Comparison of ENCODE assay signal across 10 cellular contexts in genomic region chr12:94640134-94640928, GRCh38. TPM values are rescaled to one million over a fixed set of nuclear protein-coding genes. Genes with fewer than 3 reads are reported as not detected.
DNase-seq lines count a peak whose midpoint lies in the region; ATAC-seq and TF ChIP-seq lines count a peak whose summit lies in the region.
"Had no signal": no experiment of that assay in that cellular context is flagged by ENCODE, and none has a peak within 500 bp of the region (broad histone marks: within the 10 kb centered on the region; RNA-seq: fewer than 3 reads in every experiment).

No MANE protein-coding gene starts in this region.

- no peak for DNase-seq in activated CD4-positive, CD25-positive, alpha-beta regulatory T cell treated with anti-CD3 and anti-CD28 coated beads, Interleukin-2, amount 50 U/mL, for 72 hours
- DNase-seq in RWPE2 (ENCODE audit: low spot score) (no peak), left ventricle myocardium superior (no peak), endothelial cell (ENCODE audit: low spot score) (no peak), dedifferentiated amniotic fluid mesenchymal stem cell (ENCODE audit: extremely low spot score) (no peak)

- H3K36me3 Mint-ChIP-seq in endothelial cell (ENCODE audit: low read depth, unreplicated experiment), result peaks cover 15% of the 10 kb centered on the region

- no peaks in the 10 kb centered on the region for H3K9me3 Mint-ChIP-seq in endothelial cell (ENCODE audit: unreplicated experiment)

- no peaks in the 10 kb centered on the region for H3K27me3 Mint-ChIP-seq in endothelial cell (ENCODE audit: unreplicated experiment)

- no peak overlapping the region for H3K4me3 ChIP-seq in RWPE2 (ENCODE audit: severe bottlenecking)
- H3K4me3 ChIP-seq: SJSA1 had no signal

- no peak overlapping the region for H3K4me3 Mint-ChIP-seq in endothelial cell (ENCODE audit: unreplicated experiment)

- no peaks in the 10 kb centered on the region for H3K9me3 ChIP-seq in RWPE2 (ENCODE audit: severe bottlenecking)
- H3K9me3 ChIP-seq: SJSA1 had no signal

- intact Hi-C loops in left ventricle myocardium superior (cut with micrococcal nuclease), result no loop called here

- peak; percentile 69 to 79 for ATAC-seq in activated CD4-positive, CD25-positive, alpha-beta regulatory T cell treated with anti-CD3 and anti-CD28 coated beads, Interleukin-2, amount 50 U/mL, for 24 hours
- ATAC-seq in HG02870 (IDR thresholded peaks at IDR 0.05; ENCODE audit: unreplicated experiment) (peak; percentile 75), RWPE2 (ENCODE audit: low read depth) (peak; percentile 57), left ventricle myocardium superior (peak; percentile 50), esophagus mucosa (no peak)

- H3K4me1 ChIP-seq in RWPE2 (ENCODE audit: insufficient read depth, poor library complexity, severe bottlenecking), result peaks cover 32% of the 10 kb centered on the region

- TF ChIP-seq CTCF in RWPE2 (IDR thresholded peaks at IDR 0.05; ENCODE audit: poor library complexity, severe bottlenecking), result no peak
- TF ChIP-seq CTCF in endothelial cell (IDR thresholded peaks at IDR 0.05; ENCODE audit: unreplicated experiment), result no peak

- no peak overlapping the region for H3K27ac Mint-ChIP-seq in endothelial cell (ENCODE audit: unreplicated experiment)

- H3K4me1 Mint-ChIP-seq in endothelial cell (ENCODE audit: unreplicated experiment), result peaks cover 5% of the 10 kb centered on the region

- H3K36me3 ChIP-seq in RWPE2 (ENCODE audit: low read depth), result no peaks in the 10 kb centered on the region
- H3K36me3 ChIP-seq: SJSA1 had no signal

- H3K27ac ChIP-seq in RWPE2 (ENCODE audit: poor library complexity, severe bottlenecking), result peak overlapping the region; percentile 16
- H3K27ac ChIP-seq: 22Rv1, SJSA1 had no signal

- H3K27me3 ChIP-seq in RWPE2 (ENCODE audit: insufficient read depth, poor library complexity, severe bottlenecking), result no peaks in the 10 kb centered on the region
- H3K27me3 ChIP-seq: SJSA1 had no signal

RNA-seq across cellular contexts. Expression of gene TMCC3, which starts 10.0 kb away (rescaled TPM):
- total RNA-seq in left ventricle myocardium superior (2.2 TPM), endothelial cell (ENCODE audit: unreplicated experiment) (48.1 TPM), esophagus mucosa (7.3 TPM)
